ENCODE assay signal across 20 cellular contexts in genomic region chr1:4054957-4055676, GRCh38.
DNase-seq lines count a peak whose midpoint lies in the region; ATAC-seq, FAIRE-seq and TF ChIP-seq lines count a peak whose summit lies in the region.
"Had no signal": no experiment of that assay in that cellular context is flagged by ENCODE, and none has a peak within 500 bp of the region (broad histone marks: within the 10 kb centered on the region; RNA-seq: fewer than 3 reads in every experiment).

No MANE protein-coding gene starts in this region.

- H3K56ac ChIP-seq in H1 (replicated peaks; ENCODE audit: insufficient read length, low read depth, low read length), result no peak overlapping the region

- POLR2A ChIA-PET in SK-N-SH (lab: Yijun Ruan, JAX) (no interaction called here), H1 (lab: Charles Lee; ENCODE audit: partially characterized antibody) (no interaction called here)

- TF ChIP-seq CTCF in SK-N-SH (IDR thresholded peaks at IDR 0.05) (no peak), H1 (IDR thresholded peaks at IDR 0.05; ENCODE audit: control extremely low read depth in 1 of 3, insufficient read depth in 1 of 3, low read depth in 1 of 3, low read length in 3 of 3) (no peak)

- CTCF ChIA-PET in SK-N-SH (lab: Yijun Ruan, JAX), result no interaction called here
- CTCF ChIA-PET in H1 (lab: Charles Lee; ENCODE audit: partially characterized antibody), result interaction anchor here (1.3 kb wide), 1 partner anchor 14 kb away, joined by 3 read pairs; no protein-coding TSS in a partner anchor

- no peak for TF ChIP-seq RAD21 in SK-N-SH (IDR thresholded peaks at IDR 0.05; ENCODE audit: low read length)
- no peak for TF ChIP-seq RAD21 in H1 (IDR thresholded peaks at IDR 0.05 in 1 of 2, conservative IDR thresholded peaks at IDR 0.05 in 1 of 2; ENCODE audit: low read depth in 2 of 2, low read length in 2 of 2)

- H3K9me3 ChIP-seq in SK-N-SH (no peaks in the 10 kb centered on the region), H1 (ENCODE audit: insufficient read depth in 2 of 2, low read depth in 1 of 2, low read length in 1 of 2) (no peaks in the 10 kb centered on the region)
- no peaks in the 10 kb centered on the region for H3K9me3 ChIP-seq in effector memory CD4-positive, alpha-beta T cell (ENCODE audit: control insufficient read depth, low read length)

- no peak overlapping the region for H3K27ac ChIP-seq in SK-N-SH (ENCODE audit: low read depth in 2 of 2, low read length in 1 of 2)
- H3K27ac ChIP-seq in H1 (ENCODE audit: low read depth, low read length), result no peak overlapping the region
- no peak overlapping the region for H3K27ac ChIP-seq in effector memory CD4-positive, alpha-beta T cell (ENCODE audit: insufficient read depth, low read length, poor library complexity, severe bottlenecking)

- peak overlapping the region; percentile 9 for H3K27ac Mint-ChIP-seq in stimulated activated naive B cell treated with anti-CD40 and anti-IgM and Interleukin-4, amounts not matched to agents 10 μg/mL and 1 μg/mL and 100 μg/mL, for 72 hours
- no peak overlapping the region for H3K27ac Mint-ChIP-seq in T-helper 2 cell treated with Interferon-gamma antibody and Interleukin-4, amounts not matched to agents 5 μg/mL and 100 μg/mL, for 36 hours
- H3K27ac Mint-ChIP-seq: CD8-positive, alpha-beta memory T cell had no signal

- H3K4ac ChIP-seq in H1 (replicated peaks; ENCODE audit: insufficient read length, low read depth, low read length), result peak overlapping the region; percentile 77

- no peak overlapping the region for H2AK5ac ChIP-seq in H1 (ENCODE audit: low read depth, low read length)

- ATAC-seq in SK-N-SH treated with all-trans-retinoic acid at 6 μM for 48 hours (no peak), GM18868 (IDR thresholded peaks at IDR 0.05; ENCODE audit: unreplicated experiment) (no peak)
- ATAC-seq in stimulated activated naive B cell treated with anti-CD40 and anti-IgM and Interleukin-4, amounts not matched to agents 10 μg/mL and 1 μg/mL and 100 μg/mL, for 72 hours (replicated peaks), result no peak
- ATAC-seq: Panc1, Right ventricle myocardium inferior had no signal

- no peaks in the 10 kb centered on the region for H3K36me3 Mint-ChIP-seq in stimulated activated naive B cell treated with anti-CD40 and anti-IgM and Interleukin-4, amounts not matched to agents 10 μg/mL and 1 μg/mL and 100 μg/mL, for 72 hours
- no peaks in the 10 kb centered on the region for H3K36me3 Mint-ChIP-seq in T-helper 2 cell treated with Interferon-gamma antibody and Interleukin-4, amounts not matched to agents 5 μg/mL and 100 μg/mL, for 36 hours (ENCODE audit: low read depth)
- H3K36me3 Mint-ChIP-seq: CD8-positive, alpha-beta memory T cell had no signal

- FAIRE-seq in H1 (lab: Jason Lieb, UNC), result no peak
- FAIRE-seq: D721Med, G401.6, HTR-8/SVneo had no signal

- H3K4me3 ChIP-seq in SK-N-SH (ENCODE audit: low read depth in 2 of 2, low read length in 1 of 2) (no peak overlapping the region), H1 (ENCODE audit: extremely low read depth in 1 of 4, insufficient read depth in 2 of 4, low read depth in 3 of 4, low read length in 4 of 4) (no peak overlapping the region)
- no peak overlapping the region for H3K4me3 ChIP-seq in effector memory CD4-positive, alpha-beta T cell (ENCODE audit: insufficient read depth, low read depth, low read length, poor library complexity, severe bottlenecking)

- H3K4me2 ChIP-seq in SK-N-SH, result no peak overlapping the region
- H3K4me2 ChIP-seq in H1 (ENCODE audit: insufficient read depth in 1 of 2, low read depth in 2 of 2, low read length in 2 of 2), result no peak overlapping the region

- no peak overlapping the region for H2BK120ac ChIP-seq in H1 (replicated peaks; ENCODE audit: low read depth, low read length)

- WGBS in SK-N-SH (ENCODE audit: low lambda C conversion rate), result 24% methylated on average over 4 of the region's 13 CpGs
- WGBS in H1 (ENCODE audit: extremely low coverage in 1 of 2, insufficient coverage in 1 of 2, insufficient read length in 1 of 2, insufficient replicate concordance in 2 of 2, low coverage in 1 of 2, low lambda C conversion rate in 2 of 2, missing lambda C conversion rate in 1 of 2), 2 experiments, result 90% methylated on average over 13 of the region's 13 CpGs; no CpG with 5 or more reads in 1 of the 2 experiments

- H3K9ac ChIP-seq in SK-N-SH (no peak overlapping the region), H1 (replicated peaks in 1 of 4; ENCODE audit: extremely low read depth in 1 of 4, low read depth in 3 of 4, low read length in 3 of 4) (no peak overlapping the region)

- H3K14ac ChIP-seq in H1 (ENCODE audit: insufficient read length), result no peak overlapping the region

- H3K79me1 ChIP-seq in H1 (ENCODE audit: low read depth, low read length), result no peaks in the 10 kb centered on the region

- peaks cover 0 to 5% of the 10 kb centered on the region in 2 donors for H3K9me3 Mint-ChIP-seq in stimulated activated naive B cell treated with anti-CD40 and anti-IgM and Interleukin-4, amounts not matched to agents 10 μg/mL and 1 μg/mL and 100 μg/mL, for 72 hours
- no peaks in the 10 kb centered on the region for H3K9me3 Mint-ChIP-seq in T-helper 2 cell treated with Interferon-gamma antibody and Interleukin-4, amounts not matched to agents 5 μg/mL and 100 μg/mL, for 36 hours

- no peaks in the 10 kb centered on the region for H3F3A ChIP-seq in SK-N-SH (replicated peaks; ENCODE audit: insufficient read depth)

- H4K20me1 ChIP-seq in SK-N-SH (ENCODE audit: insufficient read depth) (no peaks in the 10 kb centered on the region), H1 (replicated peaks in 1 of 2; ENCODE audit: control insufficient read depth in 1 of 2, insufficient read depth in 2 of 2, low read length in 2 of 2) (no peaks in the 10 kb centered on the region)

- H3K36me3 ChIP-seq in SK-N-SH (replicated peaks in 1 of 2; ENCODE audit: control insufficient read depth in 1 of 2, insufficient read depth in 2 of 2, low read length in 1 of 2) (no peaks in the 10 kb centered on the region), H1 (ENCODE audit: control insufficient read depth in 2 of 4, insufficient read depth in 4 of 4, low read length in 3 of 4) (no peaks in the 10 kb centered on the region)
- H3K36me3 ChIP-seq in effector memory CD4-positive, alpha-beta T cell (ENCODE audit: control insufficient read depth, insufficient read depth, low read length), result no peaks in the 10 kb centered on the region

- H4K8ac ChIP-seq in H1 (ENCODE audit: extremely low read depth, insufficient read depth, low read length), result no peak overlapping the region; the same call in 1 of the 2 replicates

- H3K4me3 Mint-ChIP-seq in stimulated activated naive B cell treated with anti-CD40 and anti-IgM and Interleukin-4, amounts not matched to agents 10 μg/mL and 1 μg/mL and 100 μg/mL, for 72 hours, result no peak overlapping the region
- H3K4me3 Mint-ChIP-seq in T-helper 2 cell treated with Interferon-gamma antibody and Interleukin-4, amounts not matched to agents 5 μg/mL and 100 μg/mL, for 36 hours, result no peak overlapping the region
- H3K4me3 Mint-ChIP-seq: CD8-positive, alpha-beta memory T cell had no signal

- no peak overlapping the region for H4K5ac ChIP-seq in H1 (ENCODE audit: insufficient read length, low read depth, low read length)

- DNase-seq in SK-N-SH (peak; percentile 7), NCI-H2196 (lab: John Stamatoyannopoulos, UW; ENCODE audit: unreplicated experiment) (peak; percentile 46), H1 (ENCODE audit: low read depth in 1 of 2, low spot score in 2 of 2) (peak in 1 of 2 experiments; percentile 34)
- no peak for DNase-seq in stimulated activated naive B cell treated with anti-CD40 and anti-IgM and Interleukin-4, amounts not matched to agents 10 μg/mL and 1 μg/mL and 100 μg/mL, for 72 hours
- DNase-seq in T-helper 2 cell treated with Interferon-gamma antibody and Interleukin-4, amounts not matched to agents 5 μg/mL and 100 μg/mL, for 36 hours (ENCODE audit: low spot score), result no peak
- DNase-seq in effector memory CD4-positive, alpha-beta T cell, result no peak
- DNase-seq: ACHN; C1 segment of cervical spinal cord; CD8-positive, alpha-beta memory T cell; HCEC 1CT; IMR-90; NCI-H1436 treated with DMSO at 0.1 percent for 48 hours; NCI-H446 treated with DMSO at 0.1 percent for 48 hours had no signal

- no peak overlapping the region for H3K18ac ChIP-seq in H1 (ENCODE audit: extremely low read depth, low read length)

- H3K4me1 ChIP-seq in SK-N-SH (ENCODE audit: control insufficient read depth in 1 of 2, insufficient read depth in 2 of 2, low read depth in 1 of 2, low read length in 1 of 2) (no peaks in the 10 kb centered on the region), H1 (replicated peaks in 1 of 4; ENCODE audit: control insufficient read depth in 3 of 4, insufficient read depth in 4 of 4, low read length in 3 of 4) (no peaks in the 10 kb centered on the region)
- no peaks in the 10 kb centered on the region for H3K4me1 ChIP-seq in effector memory CD4-positive, alpha-beta T cell (ENCODE audit: control insufficient read depth, insufficient read depth, low read length, poor library complexity, severe bottlenecking)

- H2BK5ac ChIP-seq in H1 (ENCODE audit: low read depth, low read length), result 0 out of 2 replicates have a peak overlapping the region, but pooled peaks have one; percentile 35

- H3K27me3 ChIP-seq in SK-N-SH (ENCODE audit: insufficient read depth) (no peaks in the 10 kb centered on the region), H1 (replicated peaks in 1 of 4; ENCODE audit: control insufficient read depth in 3 of 4, extremely low read depth in 1 of 4, insufficient read depth in 3 of 4, low read length in 3 of 4) (no peaks in the 10 kb centered on the region)
- no peaks in the 10 kb centered on the region for H3K27me3 ChIP-seq in effector memory CD4-positive, alpha-beta T cell (replicated peaks; ENCODE audit: control insufficient read depth, insufficient read depth, low read length, poor library complexity, severe bottlenecking)

- no peak overlapping the region for H2BK20ac ChIP-seq in H1 (ENCODE audit: low read length)

- no peak overlapping the region for H4K91ac ChIP-seq in H1 (replicated peaks; ENCODE audit: insufficient read length, low read length)

- H3K23ac ChIP-seq in H1 (ENCODE audit: insufficient read length), result no peak overlapping the region

- peak overlapping the region; percentile 39; the same call in 1 of the 2 replicates for H2BK12ac ChIP-seq in H1 (ENCODE audit: low read depth, low read length)

- peaks cover 5 to 10% of the 10 kb centered on the region in 2 donors for H3K27me3 Mint-ChIP-seq in stimulated activated naive B cell treated with anti-CD40 and anti-IgM and Interleukin-4, amounts not matched to agents 10 μg/mL and 1 μg/mL and 100 μg/mL, for 72 hours
- no peaks in the 10 kb centered on the region for H3K27me3 Mint-ChIP-seq in T-helper 2 cell treated with Interferon-gamma antibody and Interleukin-4, amounts not matched to agents 5 μg/mL and 100 μg/mL, for 36 hours (ENCODE audit: low read depth)

- H3K4me1 Mint-ChIP-seq in stimulated activated naive B cell treated with anti-CD40 and anti-IgM and Interleukin-4, amounts not matched to agents 10 μg/mL and 1 μg/mL and 100 μg/mL, for 72 hours, result peaks cover 3 to 6% of the 10 kb centered on the region in 2 donors
- H3K4me1 Mint-ChIP-seq in T-helper 2 cell treated with Interferon-gamma antibody and Interleukin-4, amounts not matched to agents 5 μg/mL and 100 μg/mL, for 36 hours (ENCODE audit: low read depth), result no peaks in the 10 kb centered on the region
- H3K4me1 Mint-ChIP-seq: CD8-positive, alpha-beta memory T cell had no signal

- H3K23me2 ChIP-seq in H1 (ENCODE audit: low read depth, low read length), result no peaks in the 10 kb centered on the region

- H3K79me2 ChIP-seq in SK-N-SH (ENCODE audit: insufficient read depth) (no peaks in the 10 kb centered on the region), H1 (ENCODE audit: control insufficient read depth in 1 of 2, insufficient read depth in 2 of 2, low read length in 2 of 2) (no peaks in the 10 kb centered on the region)

- peak overlapping the region; percentile 75; the same call in 1 of the 2 replicates for H2BK15ac ChIP-seq in H1 (ENCODE audit: low read length)

- H2AFZ ChIP-seq in SK-N-SH (ENCODE audit: low read depth), result no peak overlapping the region
- no peak overlapping the region for H2AFZ ChIP-seq in H1 (ENCODE audit: low read length)

- TF ChIP-seq POLR2A in H1 (IDR thresholded peaks at IDR 0.05; ENCODE audit: control extremely low read depth in 1 of 2, low read depth in 2 of 2, low read length in 2 of 2), result no peak

- TF ChIP-seq EP300 in SK-N-SH (IDR thresholded peaks at IDR 0.05; ENCODE audit: borderline replicate concordance in 1 of 2, low read depth in 1 of 2, low read length in 1 of 2) (no peak), H1 (IDR thresholded peaks at IDR 0.05; ENCODE audit: borderline replicate concordance in 1 of 2, low read depth in 2 of 2, low read length in 2 of 2) (no peak)

- H3K9me2 ChIP-seq in SK-N-SH, result no peaks in the 10 kb centered on the region

Comparison
In these comparisons a context has a peak if more than half of its experiments do, and no peak if none do; other contexts are left out.
1. DNase-seq: peak in SK-N-SH (single experiment) and NCI-H2196 (single experiment); none in stimulated activated naive B cell treated with anti-CD40 and anti-IgM and Interleukin-4, amounts not matched to agents 10 μg/mL and 1 μg/mL and 100 μg/mL, for 72 hours (single experiment), T-helper 2 cell treated with Interferon-gamma antibody and Interleukin-4, amounts not matched to agents 5 μg/mL and 100 μg/mL, for 36 hours (single experiment) and effector memory CD4-positive, alpha-beta T cell (0 of 3).
2. Of the 17 proteins assayed by ChIP-seq in both H1 and SK-N-SH: peak only in H1: MAX; only in SK-N-SH: none; in both: none; in neither: 16.